In the genomic region with DNA sequence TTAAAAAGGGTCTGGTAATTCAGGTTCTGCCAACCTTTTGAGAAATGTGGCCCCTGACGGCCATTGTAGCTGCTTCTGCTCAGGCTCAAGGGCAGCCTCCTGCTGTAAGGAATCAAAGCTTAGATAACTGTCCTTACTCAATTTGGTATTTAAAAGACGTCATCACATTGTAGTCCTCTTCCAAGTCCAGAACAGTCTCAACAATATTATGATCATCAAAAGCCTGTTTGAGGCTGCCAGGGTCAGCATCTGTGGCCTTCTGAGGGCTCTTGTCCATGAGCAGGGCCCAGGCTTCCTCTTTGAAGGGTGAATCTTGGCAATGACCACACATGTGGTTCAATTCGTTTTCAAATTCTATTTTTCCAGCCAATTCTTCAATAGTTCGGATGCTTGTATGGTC, we compare ENCODE assay signal across 25 cellular contexts.
"Had no signal": no experiment of that assay in that cellular context is flagged by ENCODE, and none has a peak within 500 bp of the region (broad histone marks: within the 10 kb centered on the region; RNA-seq: fewer than 3 reads in every experiment).

No MANE protein-coding gene starts in this region.

- H3K9me3 ChIP-seq: left ventricle myocardium inferior, pancreas, prostate gland, thoracic aorta, upper lobe of left lung had no signal

- H3K27me3 ChIP-seq: pancreas, upper lobe of left lung had no signal

- H3K27ac ChIP-seq: epithelial cell of prostate, left ventricle myocardium inferior, pancreas, prostate gland, thoracic aorta, upper lobe of left lung had no signal

- H3K4me2 ChIP-seq: smooth muscle cell had no signal

- ATAC-seq: activated CD4-positive, alpha-beta T cell treated with anti-CD3 and anti-CD28 coated beads for 36 hours; activated CD8-positive, alpha-beta memory T cell treated with anti-CD3 and anti-CD28 coated beads, Interleukin-2, amount 10 ng/mL, durations not matched to agents 7 days and 5 days; activated CD8-positive, alpha-beta T cell treated with anti-CD3 and anti-CD28 coated beads, Interleukin-2, amount 10 ng/mL, durations not matched to agents 7 days and 5 days; activated T-cell treated with anti-CD3 and anti-CD28 coated beads, Interleukin-2, amount 50 U/mL, for 72 hours had no signal

- H3K27me3 Mint-ChIP-seq: activated CD4-positive, alpha-beta T cell treated with anti-CD3 and anti-CD28 coated beads for 36 hours; activated CD8-positive, alpha-beta memory T cell treated with anti-CD3 and anti-CD28 coated beads, Interleukin-2, amount 10 ng/mL, durations not matched to agents 7 days and 5 days; activated naive CD8-positive, alpha-beta T cell treated with anti-CD3 and anti-CD28 coated beads, Interleukin-2, amount 10 ng/mL, durations not matched to agents 7 days and 5 days; central memory CD8-positive, alpha-beta T cell; naive B cell had no signal

- H3K4me3 ChIP-seq: left ventricle myocardium inferior, pancreas, prostate gland, smooth muscle cell, thoracic aorta, upper lobe of left lung had no signal

- H3K27ac Mint-ChIP-seq: activated CD4-positive, alpha-beta T cell treated with anti-CD3 and anti-CD28 coated beads for 36 hours; activated CD8-positive, alpha-beta memory T cell treated with anti-CD3 and anti-CD28 coated beads, Interleukin-2, amount 10 ng/mL, durations not matched to agents 7 days and 5 days; activated CD8-positive, alpha-beta T cell treated with anti-CD3 and anti-CD28 coated beads, Interleukin-2, amount 10 ng/mL, durations not matched to agents 7 days and 5 days; activated naive CD8-positive, alpha-beta T cell treated with anti-CD3 and anti-CD28 coated beads, Interleukin-2, amount 10 ng/mL, durations not matched to agents 7 days and 5 days; activated T-cell treated with anti-CD3 and anti-CD28 coated beads, Interleukin-2, amount 50 U/mL, for 72 hours; nephron progenitor cell had no signal

- H3K9me3 Mint-ChIP-seq: activated naive CD8-positive, alpha-beta T cell treated with anti-CD3 and anti-CD28 coated beads, Interleukin-2, amount 10 ng/mL, durations not matched to agents 7 days and 5 days; activated T-cell treated with anti-CD3 and anti-CD28 coated beads, Interleukin-2, amount 50 U/mL, for 72 hours; central memory CD8-positive, alpha-beta T cell; naive B cell; nephron progenitor cell had no signal

- DNase-seq: activated CD4-positive, alpha-beta T cell treated with anti-CD3 and anti-CD28 coated beads for 36 hours; activated CD4-positive, CD25-positive, alpha-beta regulatory T cell; activated CD8-positive, alpha-beta memory T cell treated with anti-CD3 and anti-CD28 coated beads, Interleukin-2, amount 10 ng/mL, durations not matched to agents 7 days and 5 days; activated CD8-positive, alpha-beta T cell treated with anti-CD3 and anti-CD28 coated beads, Interleukin-2, amount 10 ng/mL, durations not matched to agents 7 days and 5 days; activated naive CD4-positive, alpha-beta T cell treated with Interleukin-2 at 50 U/mL for 16 hours; activated naive CD8-positive, alpha-beta T cell treated with anti-CD3 and anti-CD28 coated beads, Interleukin-2, amount 10 ng/mL, durations not matched to agents 7 days and 5 days; activated T-cell treated with anti-CD3 and anti-CD28 coated beads for 4 hours; activated T-cell treated with anti-CD3 and anti-CD28 coated beads, Interleukin-2, amount 50 U/mL, for 72 hours; amygdala; dermis blood vessel endothelial cell; effector CD8-positive, alpha-beta T cell; foreskin melanocyte; left ventricle myocardium inferior; naive B cell; nephron progenitor cell; pancreas; retina; stimulated activated CD4-positive, alpha-beta T cell treated with anti-CD3 and anti-CD28 coated beads, Interleukin-1b, Interleukin-23, amount 100 ng/mL, for 48 hours; stimulated activated naive CD4-positive, alpha-beta T cell treated with Interleukin-2 at 50 U/mL for 16 hours; upper lobe of left lung had no signal

- H3K4me3 Mint-ChIP-seq: activated CD4-positive, alpha-beta T cell treated with anti-CD3 and anti-CD28 coated beads for 36 hours; activated CD8-positive, alpha-beta memory T cell treated with anti-CD3 and anti-CD28 coated beads, Interleukin-2, amount 10 ng/mL, durations not matched to agents 7 days and 5 days; activated CD8-positive, alpha-beta T cell treated with anti-CD3 and anti-CD28 coated beads, Interleukin-2, amount 10 ng/mL, durations not matched to agents 7 days and 5 days; activated naive CD8-positive, alpha-beta T cell treated with anti-CD3 and anti-CD28 coated beads, Interleukin-2, amount 10 ng/mL, durations not matched to agents 7 days and 5 days; activated T-cell treated with anti-CD3 and anti-CD28 coated beads, Interleukin-2, amount 50 U/mL, for 72 hours; central memory CD8-positive, alpha-beta T cell; naive B cell; nephron progenitor cell had no signal

- H3K36me3 ChIP-seq: pancreas, prostate gland, thoracic aorta had no signal
